Comparison of ENCODE assay signal across 18 cellular contexts in the genomic region with DNA sequence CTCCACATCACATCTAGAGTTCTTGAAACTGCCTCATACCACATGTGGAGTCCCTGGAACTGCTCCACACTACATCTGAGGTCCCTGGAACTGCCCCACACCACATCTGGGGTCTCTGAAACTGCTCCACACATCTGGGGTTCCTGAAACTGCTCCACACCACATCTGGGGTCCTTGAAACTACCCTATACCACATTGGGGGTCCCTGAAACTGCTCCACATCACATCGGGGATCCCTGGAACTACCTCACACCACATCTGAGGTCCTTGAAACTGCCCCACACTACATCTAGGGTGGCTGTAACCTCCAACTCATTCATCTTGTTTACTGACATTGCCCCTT. TPM values are rescaled to one million over a fixed set of nuclear protein-coding genes. Genes with fewer than 3 reads are reported as not detected.
DNase-seq lines count a peak whose midpoint lies in the region; ATAC-seq, FAIRE-seq and TF ChIP-seq lines count a peak whose summit lies in the region.
"Had no signal": no experiment of that assay in that cellular context is flagged by ENCODE, and none has a peak within 500 bp of the region (broad histone marks: within the 10 kb centered on the region; RNA-seq: fewer than 3 reads in every experiment).

No MANE protein-coding gene starts in this region.

- TF ChIP-seq EP300 in K562 (IDR thresholded peaks at IDR 0.05; ENCODE audit: low read length), result no peak

- intact Hi-C loops in K562 (cut with micrococcal nuclease), result no loop called here
- intact Hi-C loops in mammary epithelial cell (cut with micrococcal nuclease), result no loop called here

- H3K79me2 ChIP-seq in K562 (ENCODE audit: control insufficient read depth, insufficient read depth, low read length) (no peaks in the 10 kb centered on the region), mammary epithelial cell (ENCODE audit: insufficient read depth, low read length) (no peaks in the 10 kb centered on the region)

- no peak overlapping the region for H3K27ac ChIP-seq in K562 (ENCODE audit: extremely low read depth, low read depth, low read length)
- H3K27ac ChIP-seq in mammary epithelial cell (ENCODE audit: insufficient read depth, low read depth, low read length), result no peak overlapping the region
- H3K27ac ChIP-seq: 22Rv1, BLaER1 had no signal

- H3K4me1 ChIP-seq in K562 (replicated peaks in 1 of 2; ENCODE audit: control insufficient read depth in 2 of 2, insufficient read depth in 2 of 2, low read length in 2 of 2), result peaks cover 17 to 32% of the 10 kb centered on the region in 2 experiments; a peak in 4 of 5 replicates
- H3K4me1 ChIP-seq in mammary epithelial cell (ENCODE audit: insufficient read depth, low read length), result peaks cover 14% of the 10 kb centered on the region
- H3K4me1 ChIP-seq: BLaER1 had no signal

- no peak for TF ChIP-seq POLR2A in K562 (conservative IDR thresholded peaks at IDR 0.05)

- no peak for ATAC-seq in activated naive CD8-positive, alpha-beta T cell treated with anti-CD3 and anti-CD28 coated beads, Interleukin-2, amount 50 U/mL, for 24 hours
- no peak for ATAC-seq in K562
- ATAC-seq: GM12878, HCT116 had no signal

- H3K36me3 Mint-ChIP-seq in activated naive CD8-positive, alpha-beta T cell treated with anti-CD3 and anti-CD28 coated beads for 36 hours, result no peaks in the 10 kb centered on the region
- peaks cover 3% of the 10 kb centered on the region for H3K36me3 Mint-ChIP-seq in activated naive CD8-positive, alpha-beta T cell treated with anti-CD3 and anti-CD28 coated beads, Interleukin-2, amount 50 U/mL, for 24 hours (ENCODE audit: low read depth)
- peaks cover 77% of the 10 kb centered on the region for H3K36me3 Mint-ChIP-seq in nephron progenitor cell (ENCODE audit: low read depth)
- H3K36me3 Mint-ChIP-seq: CD4-positive, CD25-positive, alpha-beta regulatory T cell had no signal

- CTCF ChIA-PET in K562 (lab: Yijun Ruan, JAX; ENCODE audit: low intra/inter-chr PET ratio), result no interaction called here
- CTCF ChIA-PET in mammary epithelial cell (lab: Charles Lee; ENCODE audit: low non-redundant PET), result no interaction called here

- H3K9me3 Mint-ChIP-seq in activated naive CD8-positive, alpha-beta T cell treated with anti-CD3 and anti-CD28 coated beads for 36 hours, result peaks cover 12% of the 10 kb centered on the region
- peaks cover 9% of the 10 kb centered on the region for H3K9me3 Mint-ChIP-seq in activated naive CD8-positive, alpha-beta T cell treated with anti-CD3 and anti-CD28 coated beads, Interleukin-2, amount 50 U/mL, for 24 hours
- H3K9me3 Mint-ChIP-seq in nephron progenitor cell, result peaks cover 38% of the 10 kb centered on the region

- H3K9me3 ChIP-seq in K562 (replicated peaks; ENCODE audit: control insufficient read depth, insufficient read depth, low read depth, low read length) (0 out of 2 replicates have a peak, but pooled peaks cover 4% of the 10 kb centered on the region), mammary epithelial cell (replicated peaks; ENCODE audit: insufficient read depth, low read length) (peaks cover 6% of the 10 kb centered on the region)

- TF ChIP-seq RAD21 in K562 (CRISPR knock-in tag; conservative IDR thresholded peaks at IDR 0.05 in 1 of 2, IDR thresholded peaks at IDR 0.05 in 1 of 2), result no peak

- no peak overlapping the region; a peak in 1 of 4 replicates for H3K9ac ChIP-seq in K562 (ENCODE audit: insufficient read depth in 1 of 2, low read depth in 2 of 2, low read length in 2 of 2)
- no peak overlapping the region for H3K9ac ChIP-seq in mammary epithelial cell (ENCODE audit: insufficient read depth, low read length)
- H3K9ac ChIP-seq: BLaER1 had no signal

- H4K20me1 ChIP-seq in K562 (replicated peaks; ENCODE audit: control insufficient read depth, insufficient read depth, low read length), result no peaks in the 10 kb centered on the region
- no peaks in the 10 kb centered on the region for H4K20me1 ChIP-seq in mammary epithelial cell (ENCODE audit: insufficient read depth, low read length)
- H4K20me1 ChIP-seq: BLaER1 had no signal

- dilution Hi-C loops in mammary epithelial cell (cut with HindIII; ENCODE audit: low sequenced_read_pairs), result no loop called here

- POLR2A ChIA-PET in K562 (lab: Yijun Ruan, JAX), result interaction anchor here (0.6 to 1.1 kb wide), 2 partner anchors 149 to 690 kb away, joined by 3 read pairs; no protein-coding TSS in a partner anchor

- no peaks in the 10 kb centered on the region for H3K27me3 Mint-ChIP-seq in activated naive CD8-positive, alpha-beta T cell treated with anti-CD3 and anti-CD28 coated beads for 36 hours
- peaks cover 7% of the 10 kb centered on the region for H3K27me3 Mint-ChIP-seq in activated naive CD8-positive, alpha-beta T cell treated with anti-CD3 and anti-CD28 coated beads, Interleukin-2, amount 50 U/mL, for 24 hours
- H3K27me3 Mint-ChIP-seq in nephron progenitor cell (ENCODE audit: low read depth, poor library complexity), result peaks cover 3% of the 10 kb centered on the region
- H3K27me3 Mint-ChIP-seq: CD4-positive, CD25-positive, alpha-beta regulatory T cell had no signal

- H3K9me1 ChIP-seq in K562 (ENCODE audit: control insufficient read depth, insufficient read depth, low read length), result no peaks in the 10 kb centered on the region

- H3K4me1 Mint-ChIP-seq in activated naive CD8-positive, alpha-beta T cell treated with anti-CD3 and anti-CD28 coated beads for 36 hours, result no peaks in the 10 kb centered on the region
- no peaks in the 10 kb centered on the region for H3K4me1 Mint-ChIP-seq in activated naive CD8-positive, alpha-beta T cell treated with anti-CD3 and anti-CD28 coated beads, Interleukin-2, amount 50 U/mL, for 24 hours
- no peaks in the 10 kb centered on the region for H3K4me1 Mint-ChIP-seq in nephron progenitor cell
- H3K4me1 Mint-ChIP-seq: CD4-positive, CD25-positive, alpha-beta regulatory T cell had no signal

- no peak for TF ChIP-seq CTCF in K562 (IDR thresholded peaks at IDR 0.05 in 2 of 3, conservative IDR thresholded peaks at IDR 0.05 in 1 of 3; ENCODE audit: insufficient read depth in 2 of 3, low read depth in 1 of 3, low read length in 3 of 3)
- TF ChIP-seq CTCF in nephron progenitor cell (IDR thresholded peaks at IDR 0.05), result no peak
- no peak for TF ChIP-seq CTCF in mammary epithelial cell (conservative IDR thresholded peaks at IDR 0.05 in 1 of 2, IDR thresholded peaks at IDR 0.05 in 1 of 2; ENCODE audit: extremely low read depth in 1 of 2, insufficient read depth in 1 of 2, low read depth in 1 of 2, low read length in 2 of 2)

- FAIRE-seq in K562 (lab: Jason Lieb, UNC), result peak; percentile 68
- FAIRE-seq: GM12878 had no signal

- no TSS peak for BruUV-seq in K562 (replicated peaks; lab: Mats Ljungman, UMichigan)
- BruUV-seq in mammary epithelial cell (replicated peaks; lab: Mats Ljungman, UMichigan), result no TSS peak

- 27% methylated on average over 1 of the region's 1 CpG for WGBS in K562 (ENCODE audit: insufficient coverage, low coverage, missing lambda C conversion rate)
- WGBS in mammary epithelial cell (ENCODE audit: low coverage, missing lambda C conversion rate), result 85% methylated on average over 1 of the region's 1 CpG

- no peak overlapping the region for H3K4me2 ChIP-seq in K562 (ENCODE audit: insufficient read depth, low read length)
- H3K4me2 ChIP-seq in mammary epithelial cell (ENCODE audit: insufficient read depth, low read depth, low read length), result no peak overlapping the region
- H3K4me2 ChIP-seq: BLaER1 had no signal

- H3K4me3 ChIP-seq in K562 (no peak overlapping the region), mammary epithelial cell (replicated peaks in 1 of 3; ENCODE audit: insufficient read depth in 1 of 3, low read depth in 2 of 3, low read length in 3 of 3) (no peak overlapping the region)
- H3K4me3 ChIP-seq: BLaER1, GM12878 had no signal

- H3K27me3 ChIP-seq in K562 (ENCODE audit: control insufficient read depth in 2 of 2, insufficient read depth in 2 of 2, low read length in 2 of 2) (peaks cover 0 to 1% of the 10 kb centered on the region in 2 experiments; a peak in 1 of 5 replicates), mammary epithelial cell (ENCODE audit: insufficient read depth, low read length) (no peaks in the 10 kb centered on the region)
- H3K27me3 ChIP-seq: BLaER1 had no signal

- in situ Hi-C loops in K562 (cut with MboI) (no loop called here), mammary epithelial cell (cut with MboI; ENCODE audit: low sequenced_read_pairs in 2 of 2) (no loop called here)

- DNase-seq in activated naive CD8-positive, alpha-beta T cell treated with anti-CD3 and anti-CD28 coated beads for 36 hours, result no peak
- DNase-seq in activated naive CD8-positive, alpha-beta T cell treated with anti-CD3 and anti-CD28 coated beads, Interleukin-2, amount 50 U/mL, for 24 hours, result no peak
- DNase-seq in K562 (ENCODE audit: extremely low read depth in 1 of 4, low spot score in 3 of 4) (peak in 1 of 4 experiments; percentile 25), nephron progenitor cell (no peak), NCI-H2227 treated with DMSO at 0.1 percent for 48 hours (lab: John Stamatoyannopoulos, UW) (no peak), mammary epithelial cell (no peak), NAMALWA (ENCODE audit: low spot score) (no peak)
- DNase-seq: AML-193; Calu3; CD4-positive, CD25-positive, alpha-beta regulatory T cell; DMS 273 treated with DMSO at 0.1 percent for 48 hours; GOT3; KBM-7 had no signal

- H2AFZ ChIP-seq in K562 (ENCODE audit: low read depth, low read length) (peak overlapping the region; percentile 84), mammary epithelial cell (ENCODE audit: low read depth, low read length) (no peak overlapping the region)

- H3K36me3 ChIP-seq in K562 (ENCODE audit: control insufficient read depth, insufficient read depth, low read length), result no peaks in the 10 kb centered on the region
- H3K36me3 ChIP-seq in mammary epithelial cell (ENCODE audit: insufficient read depth, low read length), result no peaks in the 10 kb centered on the region

- H3K27ac Mint-ChIP-seq in activated naive CD8-positive, alpha-beta T cell treated with anti-CD3 and anti-CD28 coated beads for 36 hours, result peak overlapping the region; percentile 30
- H3K27ac Mint-ChIP-seq in activated naive CD8-positive, alpha-beta T cell treated with anti-CD3 and anti-CD28 coated beads, Interleukin-2, amount 50 U/mL, for 24 hours, result no peak overlapping the region
- peak overlapping the region; percentile 91 for H3K27ac Mint-ChIP-seq in nephron progenitor cell
- H3K27ac Mint-ChIP-seq: CD4-positive, CD25-positive, alpha-beta regulatory T cell had no signal

- no peak overlapping the region for H3K4me3 Mint-ChIP-seq in activated naive CD8-positive, alpha-beta T cell treated with anti-CD3 and anti-CD28 coated beads for 36 hours
- no peak overlapping the region for H3K4me3 Mint-ChIP-seq in activated naive CD8-positive, alpha-beta T cell treated with anti-CD3 and anti-CD28 coated beads, Interleukin-2, amount 50 U/mL, for 24 hours
- H3K4me3 Mint-ChIP-seq in nephron progenitor cell, result no peak overlapping the region
- H3K4me3 Mint-ChIP-seq: CD4-positive, CD25-positive, alpha-beta regulatory T cell had no signal

RNA-seq across cellular contexts. Expression of gene F2RL3, which starts 33.8 kb away (rescaled TPM):
- not detected for total RNA-seq in activated naive CD8-positive, alpha-beta T cell treated with anti-CD3 and anti-CD28 coated beads for 36 hours
- total RNA-seq in K562 (2011; cell fraction: chromatin; rRNA removed; ENCODE audit: low replicate concordance), result 16.8 and 60.7 TPM in 2 replicates
- 53.0 and 74.2 TPM in 2 replicates for total RNA-seq in K562 (2011; cell fraction: nucleolus; rRNA removed)
- 25.8 and 31.3 TPM in 2 replicates for total RNA-seq in K562 (2011; cell fraction: nucleoplasm; rRNA removed)
- total RNA-seq in K562 (2014; rRNA removed) (23.4 and 29.5 TPM in 2 replicates), K562 (2014; rRNA removed; fragmentation: Illumina TruSeq; extraction: Trizol) (10.7 and 11.0 TPM in 2 replicates), K562 (2015; rRNA removed; fragmentation: Illumina TruSeq; extraction: Trizol) (11.9 and 12.1 TPM in 2 replicates), K562 (2021) (27.6 and 29.0 TPM in 2 replicates), mammary epithelial cell (1 to 10 TPM in 1 of 2 donors, under 1 TPM in 1; 0.19 to 1.0 TPM)
- polyA plus RNA-seq in K562 (2011; rRNA removed) (7.2 and 9.9 TPM in 2 replicates), K562 (2014; fragmentation: Illumina TruSeq; extraction: Trizol) (12.3 and 13.4 TPM in 2 replicates), K562 (2014; fragmentation: Nextera tagmentation; extraction: Ambion mirVana) (1 to 10 TPM; 1.4 to 5.0 TPM), K562 (2014; rRNA removed) (20.9 and 22.0 TPM in 2 replicates), mammary epithelial cell (0.01 TPM)
- 10.5 and 59.1 TPM in 2 replicates for polyA plus RNA-seq in K562 (2011; cell fraction: cytosol; rRNA removed)
- polyA plus RNA-seq in K562 (2011; cell fraction: nucleus; rRNA removed), result 4.8 and 12.6 TPM in 2 replicates
- polyA plus RNA-seq in K562 (2012), result 15.6 and 20.7 TPM in 2 replicates
- 3.2 and 7.2 TPM in 2 replicates for polyA minus RNA-seq in K562 (2011; rRNA and poly(A)+ RNA removed)
- polyA minus RNA-seq in K562 (2011; cell fraction: cytosol; rRNA and poly(A)+ RNA removed), result 8.0 and 13.6 TPM in 2 replicates
- 12.3 and 14.5 TPM in 2 replicates for polyA minus RNA-seq in K562 (2011; cell fraction: nucleus; rRNA and poly(A)+ RNA removed)
- polyA minus RNA-seq in mammary epithelial cell, result not detected
- total RNA-seq: A673, Calu3 had no signal
- polyA plus RNA-seq: CD4-positive, CD25-positive, alpha-beta regulatory T cell had no signal

Comparison
In these comparisons a context has a peak if more than half of its experiments do, and no peak if none do; other contexts are left out.
1. RNA of gene F2RL3, which starts 33.8 kb away (total RNA-seq): 10.7 to 74.2 TPM in K562; 0.19 to 1.0 TPM in mammary epithelial cell and not detected in activated naive CD8-positive, alpha-beta T cell treated with anti-CD3 and anti-CD28 coated beads for 36 hours; every median in the first group is over 4 times any median in the second.